ENCODE assay signal across 22 cellular contexts in genomic region chr22:49190816-49191505, GRCh38.
DNase-seq lines count a peak whose midpoint lies in the region; ATAC-seq, FAIRE-seq and TF ChIP-seq lines count a peak whose summit lies in the region.
"Had no signal": no experiment of that assay in that cellular context is flagged by ENCODE, and none has a peak within 500 bp of the region (broad histone marks: within the 10 kb centered on the region; RNA-seq: fewer than 3 reads in every experiment).

No MANE protein-coding gene starts in this region.

- no peak overlapping the region for H2BK12ac ChIP-seq in neuronal stem cell (ENCODE audit: low read length)

- POLR2A ChIA-PET in OCI-LY7 (lab: Charles Lee), result no interaction called here

- no peak overlapping the region for H4K8ac ChIP-seq in neuronal stem cell (ENCODE audit: low read depth, low read length)

- H3K27ac ChIP-seq in kidney (ENCODE audit: low read depth in 2 of 2, low read length in 2 of 2) (no peak overlapping the region), neuronal stem cell (replicated peaks; ENCODE audit: low read length) (no peak overlapping the region), OCI-LY7 (ENCODE audit: low read depth, low read length, poor library complexity, severe bottlenecking) (no peak overlapping the region), foreskin keratinocyte (no peak overlapping the region)
- H3K27ac ChIP-seq: 22Rv1; A549; BLaER1 treated with 17β-estradiol and CSF1 and Interleukin-3, amounts not matched to agents 10 nM and 100 nM; C4-2B had no signal

- no TSS peak for BruUV-seq in OCI-LY7 (replicated peaks; lab: Mats Ljungman, UMichigan)

- no peak for FAIRE-seq in kidney (lab: Jason Lieb, UNC)
- FAIRE-seq: A549, D721Med, G401.6, GM12891, GM19239 had no signal

- TF ChIP-seq CTCF in kidney (IDR thresholded peaks at IDR 0.05; ENCODE audit: borderline replicate concordance, extremely low read depth, insufficient read depth), result no peak
- TF ChIP-seq CTCF in OCI-LY7 (conservative IDR thresholded peaks at IDR 0.05; ENCODE audit: low read length), result no peak
- no peak for TF ChIP-seq CTCF in foreskin keratinocyte (conservative IDR thresholded peaks at IDR 0.05)

- H3K23ac ChIP-seq in neuronal stem cell (ENCODE audit: low read depth, low read length, poor library complexity), result no peak overlapping the region

- H3K9me2 ChIP-seq in OCI-LY7 (ENCODE audit: insufficient read depth, low read length), result no peaks in the 10 kb centered on the region

- H3K27me3 ChIP-seq in neuronal stem cell (ENCODE audit: control insufficient read depth in 3 of 3, insufficient read depth in 3 of 3, low read depth in 1 of 3, low read length in 3 of 3), result no peaks in the 10 kb centered on the region
- H3K27me3 ChIP-seq in foreskin keratinocyte, result no peaks in the 10 kb centered on the region

- H2AFZ ChIP-seq in neuronal stem cell (ENCODE audit: low read length), result no peak overlapping the region
- no peak overlapping the region for H2AFZ ChIP-seq in OCI-LY7 (ENCODE audit: low read length)

- H2AK5ac ChIP-seq in neuronal stem cell (ENCODE audit: low read depth, low read length), result no peak overlapping the region

- H3K9ac ChIP-seq in kidney (ENCODE audit: low read length in 2 of 2) (no peak overlapping the region), neuronal stem cell (ENCODE audit: low read depth, low read length, poor library complexity) (no peak overlapping the region)
- H3K9ac ChIP-seq: BLaER1 treated with 17β-estradiol and CSF1 and Interleukin-3, amounts not matched to agents 10 nM and 100 nM had no signal

- no peak overlapping the region for H3K4me3 ChIP-seq in kidney (ENCODE audit: low read length in 2 of 2)
- no peak overlapping the region for H3K4me3 ChIP-seq in neuronal stem cell (ENCODE audit: low read length in 2 of 2)
- H3K4me3 ChIP-seq in OCI-LY7 (ENCODE audit: low read depth, low read length, poor library complexity, severe bottlenecking), result no peak overlapping the region
- H3K4me3 ChIP-seq: A549; BLaER1 treated with 17β-estradiol and CSF1 and Interleukin-3, amounts not matched to agents 10 nM and 100 nM had no signal

- H4K91ac ChIP-seq in neuronal stem cell (ENCODE audit: low read depth, low read length, poor library complexity), result no peak overlapping the region

- H3K4me1 ChIP-seq in kidney (ENCODE audit: control insufficient read depth in 1 of 2, insufficient read depth in 1 of 2, low read depth in 1 of 2, low read length in 2 of 2) (no peaks in the 10 kb centered on the region), neuronal stem cell (ENCODE audit: control insufficient read depth in 2 of 2, insufficient read depth in 1 of 2, low read depth in 1 of 2, low read length in 2 of 2) (peaks cover 0 to 4% of the 10 kb centered on the region in 2 donors), OCI-LY7 (ENCODE audit: insufficient read depth, low read length, poor library complexity, severe bottlenecking) (no peaks in the 10 kb centered on the region), foreskin keratinocyte (no peaks in the 10 kb centered on the region)
- H3K4me1 ChIP-seq: A549; BLaER1 treated with 17β-estradiol and CSF1 and Interleukin-3, amounts not matched to agents 10 nM and 100 nM; Caco-2 had no signal

- H2BK15ac ChIP-seq in neuronal stem cell (ENCODE audit: low read length), result no peak overlapping the region

- DNase-seq in Right ventricle myocardium inferior (ENCODE audit: missing footprints) (peak; percentile 52), cardiac septum (ENCODE audit: low spot score) (no peak), kidney (peak; percentile 39), neuronal stem cell (ENCODE audit: low spot score) (no peak), OCI-LY7 (ENCODE audit: low spot score) (no peak), foreskin keratinocyte (no peak)
- DNase-seq: AML-193; Caco-2; Calu3; CD4-positive, alpha-beta T cell; CD8-positive, alpha-beta T cell; DMS79 treated with DMSO at 0.1 percent for 48 hours; GF-D8 had no signal

- WGBS in neuronal stem cell (ENCODE audit: extremely low coverage in 2 of 2, insufficient read length in 2 of 2, insufficient replicate concordance in 1 of 2), 2 donors, result no CpG with 5 or more reads among the region's 24 CpGs

- no peak overlapping the region for H3K4ac ChIP-seq in neuronal stem cell (ENCODE audit: low read length)

- H4K20me1 ChIP-seq in OCI-LY7 (ENCODE audit: insufficient read depth, low read length), result no peaks in the 10 kb centered on the region

- no peak for ATAC-seq in Right ventricle myocardium inferior
- ATAC-seq in GM21447 (IDR thresholded peaks at IDR 0.05; ENCODE audit: unreplicated experiment), result no peak
- ATAC-seq in foreskin keratinocyte, result no peak
- ATAC-seq: A549; CD8-positive, alpha-beta T cell had no signal

- peaks cover 2% of the 10 kb centered on the region for H3K79me1 ChIP-seq in neuronal stem cell (ENCODE audit: low read depth, low read length)

- intact Hi-C loops in Right ventricle myocardium inferior (cut with DNase I) (no loop called here), cardiac septum (cut with DNase I) (no loop called here), kidney (cut with DNase I) (no loop called here), OCI-LY7 (cut with micrococcal nuclease; ENCODE audit: unreplicated experiment) (no loop called here)

- H3K9me3 ChIP-seq in kidney (ENCODE audit: control insufficient read depth in 1 of 2, low read length in 2 of 2) (no peaks in the 10 kb centered on the region), neuronal stem cell (replicated peaks in 1 of 2; ENCODE audit: control insufficient read depth in 2 of 2, insufficient read depth in 1 of 2, low read depth in 1 of 2, low read length in 2 of 2) (peaks cover 0 to 3% of the 10 kb centered on the region in 2 donors), OCI-LY7 (ENCODE audit: low read length) (no peaks in the 10 kb centered on the region)
- H3K9me3 ChIP-seq: Caco-2 had no signal

- H2BK5ac ChIP-seq in neuronal stem cell (ENCODE audit: low read length), result no peak overlapping the region

- no peak overlapping the region for H2BK120ac ChIP-seq in neuronal stem cell (ENCODE audit: low read depth, low read length)

- H3K18ac ChIP-seq in neuronal stem cell (ENCODE audit: low read length), result peak overlapping the region; percentile 75

- H3K14ac ChIP-seq in neuronal stem cell (ENCODE audit: low read length), result no peak overlapping the region

- H3K79me2 ChIP-seq in OCI-LY7 (ENCODE audit: insufficient read depth, low read depth, low read length), result no peaks in the 10 kb centered on the region

- CTCF ChIA-PET in OCI-LY7 (lab: Charles Lee; ENCODE audit: unreplicated experiment), result interaction anchor here (0.8 kb wide), 1 partner anchor 12 kb away, joined by 3 read pairs; no protein-coding TSS in a partner anchor

- H3K36me3 ChIP-seq in kidney (ENCODE audit: control insufficient read depth in 1 of 2, insufficient read depth in 2 of 2, low read length in 2 of 2), result no peaks in the 10 kb centered on the region
- H3K36me3 ChIP-seq in neuronal stem cell (replicated peaks in 1 of 2; ENCODE audit: control insufficient read depth in 2 of 2, insufficient read depth in 2 of 2, low read length in 2 of 2), result no peaks in the 10 kb centered on the region
- no peaks in the 10 kb centered on the region for H3K36me3 ChIP-seq in OCI-LY7 (ENCODE audit: insufficient read depth, low read length)
- H3K36me3 ChIP-seq: BLaER1 treated with 17β-estradiol and CSF1 and Interleukin-3, amounts not matched to agents 10 nM and 100 nM had no signal

- H3K4me2 ChIP-seq in neuronal stem cell (ENCODE audit: insufficient read depth, low read length, poor library complexity, severe bottlenecking) (no peak overlapping the region), OCI-LY7 (ENCODE audit: low read length) (no peak overlapping the region)
- H3K4me2 ChIP-seq: A549; BLaER1 treated with 17β-estradiol and CSF1 and Interleukin-3, amounts not matched to agents 10 nM and 100 nM had no signal

Comparison
In these comparisons a context has a peak if more than half of its experiments do, and no peak if none do; other contexts are left out.
1. DNase-seq: peak in Right ventricle myocardium inferior (single experiment) and kidney (single experiment); none in cardiac septum (single experiment), neuronal stem cell (single experiment), OCI-LY7 (single experiment) and foreskin keratinocyte (0 of 2).